In genomic region chr16:67016143-67016542, GRCh38 we compare ENCODE assay signal across 1 cellular context.
TF ChIP-seq lines count a peak whose summit lies in the region.

No MANE protein-coding gene starts in this region.

TF ChIP-seq in K562, 482 proteins besides CTCF, POLR2A, EP300 and RAD21:
- TF ChIP-seq BMI1 (IDR thresholded peaks at IDR 0.05; ENCODE audit: low read length) (no peak), ELF4 (CRISPR knock-in tag; IDR thresholded peaks at IDR 0.05) (no peak), SPI1 (IDR thresholded peaks at IDR 0.05; ENCODE audit: borderline replicate concordance, low read depth, low read length) (0 out of 2 replicates have a peak, but pooled peaks have one; percentile 12)
TF ChIP-seq in K562: peak in this region for 1.
